ENCODE assay signal across 17 cellular contexts in genomic region chr10:132405463-132405991, GRCh38.
"Had no signal": no experiment of that assay in that cellular context is flagged by ENCODE, and none has a peak within 500 bp of the region (broad histone marks: within the 10 kb centered on the region; RNA-seq: fewer than 3 reads in every experiment).

No MANE protein-coding gene starts in this region.

- FAIRE-seq: keratinocyte had no signal

- H3K27ac Mint-ChIP-seq: activated naive CD8-positive, alpha-beta T cell treated with anti-CD3 and anti-CD28 coated beads for 36 hours; T-helper 2 cell treated with Interferon-gamma antibody and Interleukin-4, amounts not matched to agents 5 μg/mL and 100 μg/mL, for 36 hours had no signal

- ATAC-seq: foreskin keratinocyte; heart left ventricle; naive thymus-derived CD8-positive, alpha-beta T cell had no signal

- H3K27me3 Mint-ChIP-seq: activated naive CD8-positive, alpha-beta T cell treated with anti-CD3 and anti-CD28 coated beads for 36 hours; naive thymus-derived CD8-positive, alpha-beta T cell had no signal

- H3K9me3 Mint-ChIP-seq: activated naive CD8-positive, alpha-beta T cell treated with anti-CD3 and anti-CD28 coated beads for 36 hours; naive thymus-derived CD8-positive, alpha-beta T cell; T-helper 2 cell treated with Interferon-gamma antibody and Interleukin-4, amounts not matched to agents 5 μg/mL and 100 μg/mL, for 36 hours had no signal

- H3K27ac ChIP-seq: foreskin keratinocyte, SJCRH30 had no signal

- H3K4me3 ChIP-seq: breast epithelium, heart left ventricle, SJCRH30, thyroid gland had no signal

- H3K36me3 Mint-ChIP-seq: activated naive CD8-positive, alpha-beta T cell treated with anti-CD3 and anti-CD28 coated beads for 36 hours had no signal

- DNase-seq: activated CD4-positive, alpha-beta T cell treated with anti-CD3 and anti-CD28 coated beads for 1 hour; activated CD4-positive, alpha-beta T cell treated with anti-CD3 and anti-CD28 coated beads, Interleukin-2, amount 50 U/mL, for 48 hours; activated gamma-delta T cell treated with Interleukin-2 at 50 U/mL for 16 hours; activated naive CD8-positive, alpha-beta T cell treated with anti-CD3 and anti-CD28 coated beads for 36 hours; activated T-cell treated with anti-CD3 and anti-CD28 coated beads, Interleukin-2, amount 50 U/mL, for 48 hours; anterior cingulate cortex; foreskin keratinocyte; naive thymus-derived CD8-positive, alpha-beta T cell; SJCRH30; stimulated activated CD4-positive, alpha-beta T cell treated with anti-CD3 and anti-CD28 coated beads, Interleukin-4, amount 100 ng/mL, for 1 hour; stimulated activated CD8-positive, alpha-beta memory T cell treated with anti-CD3 and anti-CD28 coated beads, Interleukin-4, amount 100 ng/mL, for 48 hours; SW 1271; thyroid gland had no signal

- H3K36me3 ChIP-seq: breast epithelium, SJCRH30 had no signal

- H3K9me3 ChIP-seq: breast epithelium, heart left ventricle, SJCRH30, thyroid gland had no signal

- H3K4me3 Mint-ChIP-seq: activated naive CD8-positive, alpha-beta T cell treated with anti-CD3 and anti-CD28 coated beads for 36 hours; T-helper 2 cell treated with Interferon-gamma antibody and Interleukin-4, amounts not matched to agents 5 μg/mL and 100 μg/mL, for 36 hours had no signal

- H3K4me1 ChIP-seq: SJCRH30 had no signal
